ENCODE assay signal across 29 cellular contexts in the genomic region with DNA sequence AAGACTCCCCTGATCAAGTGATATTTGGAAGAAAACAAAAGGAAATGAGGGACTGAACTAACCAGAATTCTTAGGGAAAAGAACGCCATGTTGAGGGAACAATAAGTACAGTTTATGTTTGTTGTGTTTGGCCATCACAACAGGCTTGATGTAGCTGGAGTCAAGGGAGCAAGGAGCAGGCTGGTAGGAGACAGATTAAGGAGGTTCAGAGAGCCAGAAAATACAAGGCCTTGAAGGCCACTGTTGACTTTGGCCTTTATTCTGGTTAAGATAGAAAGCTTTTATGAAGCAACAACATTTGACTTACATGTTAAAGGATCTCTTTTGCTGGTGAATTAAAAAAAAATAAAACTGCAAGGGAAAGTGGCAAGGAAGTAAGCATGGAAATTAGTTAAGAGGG.
"Had no signal": no experiment of that assay in that cellular context is flagged by ENCODE, and none has a peak within 500 bp of the region (broad histone marks: within the 10 kb centered on the region; RNA-seq: fewer than 3 reads in every experiment).

No MANE protein-coding gene starts in this region.

- H3K4me1 Mint-ChIP-seq: activated CD4-positive, alpha-beta T cell treated with anti-CD3 and anti-CD28 coated beads, Interleukin-2, amount 10 ng/mL, durations not matched to agents 24 days and 14 days; activated naive CD8-positive, alpha-beta T cell treated with anti-CD3 and anti-CD28 coated beads for 36 hours; nephron progenitor cell had no signal

- H3K4me3 Mint-ChIP-seq: activated CD4-positive, alpha-beta memory T cell treated with anti-CD3 and anti-CD28 coated beads for 36 hours; activated CD4-positive, alpha-beta T cell treated with anti-CD3 and anti-CD28 coated beads, Interleukin-2, amount 10 ng/mL, durations not matched to agents 24 days and 14 days; activated naive CD4-positive, alpha-beta T cell treated with anti-CD3 and anti-CD28 coated beads for 36 hours; activated naive CD8-positive, alpha-beta T cell treated with anti-CD3 and anti-CD28 coated beads for 36 hours; activated T-helper 1 cell treated with anti-CD3 and anti-CD28 coated beads, Interleukin-12 subunit alpha, Interleukin-12 subunit beta, Interleukin-2, Interleukin-4 antibody, amounts not matched to agents 30 ng/mL and 10 ng/mL and 1 ng/mL, durations not matched to agents 14 hours and 24 hours and 36 hours; nephron progenitor cell; T-helper 1 cell treated with Interleukin-12 subunit alpha and Interleukin-12 subunit beta and Interleukin-4 antibody, amounts not matched to agents 30 μg/mL and 1 μg/mL, for 36 hours had no signal

- FAIRE-seq: astrocyte, TTC549 had no signal

- H3K27ac Mint-ChIP-seq: activated CD4-positive, alpha-beta memory T cell treated with anti-CD3 and anti-CD28 coated beads for 36 hours; activated CD4-positive, alpha-beta T cell treated with anti-CD3 and anti-CD28 coated beads, Interleukin-2, amount 10 ng/mL, durations not matched to agents 24 days and 14 days; activated naive CD4-positive, alpha-beta T cell treated with anti-CD3 and anti-CD28 coated beads for 36 hours; activated naive CD8-positive, alpha-beta T cell treated with anti-CD3 and anti-CD28 coated beads for 36 hours; activated T-helper 1 cell treated with anti-CD3 and anti-CD28 coated beads, Interleukin-12 subunit alpha, Interleukin-12 subunit beta, Interleukin-2, Interleukin-4 antibody, amounts not matched to agents 30 ng/mL and 10 ng/mL and 1 ng/mL, durations not matched to agents 14 hours and 24 hours and 36 hours; nephron progenitor cell; progenitor cell of endocrine pancreas; T-helper 1 cell treated with Interleukin-12 subunit alpha and Interleukin-12 subunit beta and Interleukin-4 antibody, amounts not matched to agents 30 μg/mL and 1 μg/mL, for 36 hours had no signal

- H3K27me3 Mint-ChIP-seq: activated CD4-positive, alpha-beta memory T cell treated with anti-CD3 and anti-CD28 coated beads for 36 hours; activated CD4-positive, alpha-beta T cell treated with anti-CD3 and anti-CD28 coated beads, Interleukin-2, amount 10 ng/mL, durations not matched to agents 24 days and 14 days; activated naive CD8-positive, alpha-beta T cell treated with anti-CD3 and anti-CD28 coated beads for 36 hours; progenitor cell of endocrine pancreas had no signal

- H3K4me1 ChIP-seq: adrenal gland, left lung, spleen, upper lobe of right lung had no signal

- H3K36me3 ChIP-seq: adrenal gland, brain microvascular endothelial cell, left lung, neutrophil, spleen, upper lobe of right lung had no signal

- H3K27ac ChIP-seq: adrenal gland, brain microvascular endothelial cell, left lung, neutrophil, spleen, upper lobe of right lung, VCaP had no signal

- DNase-seq: activated CD4-positive, alpha-beta memory T cell treated with anti-CD3 and anti-CD28 coated beads for 36 hours; activated CD4-positive, alpha-beta T cell treated with anti-CD3 and anti-CD28 coated beads, Interleukin-2, amount 10 ng/mL, durations not matched to agents 24 days and 14 days; activated CD4-positive, CD25-positive, alpha-beta regulatory T cell treated with anti-CD3 and anti-CD28 coated beads, Interleukin-2, amount 50 U/mL, for 72 hours; activated CD8-positive, alpha-beta memory T cell treated with anti-CD3 and anti-CD28 coated beads, Interleukin-2, amount 50 U/mL, for 4 hours; activated effector memory CD4-positive, alpha-beta T cell treated with anti-CD3 and anti-CD28 coated beads, Interleukin-2, amount 50 U/mL, for 16 hours; activated naive CD4-positive, alpha-beta T cell treated with anti-CD3 and anti-CD28 coated beads for 36 hours; activated naive CD8-positive, alpha-beta T cell treated with anti-CD3 and anti-CD28 coated beads for 36 hours; activated T-cell treated with anti-CD3 and anti-CD28 coated beads, Interleukin-2, amount 50 U/mL, for 1 hour; adrenal gland; brain microvascular endothelial cell; caudate nucleus; cortex of kidney; foreskin fibroblast; head of caudate nucleus; left lung; nephron progenitor cell; spleen; stimulated activated naive CD4-positive, alpha-beta T cell; SW 1271; T-helper 9 cell; upper lobe of right lung had no signal

- H3K4me3 ChIP-seq: adrenal gland, left lung, spleen, upper lobe of right lung had no signal

- H3K9me3 ChIP-seq: adrenal gland, left lung, neutrophil, upper lobe of right lung had no signal

- H3K9me3 Mint-ChIP-seq: activated CD4-positive, alpha-beta T cell treated with anti-CD3 and anti-CD28 coated beads, Interleukin-2, amount 10 ng/mL, durations not matched to agents 24 days and 14 days; activated naive CD8-positive, alpha-beta T cell treated with anti-CD3 and anti-CD28 coated beads for 36 hours; nephron progenitor cell had no signal

- ATAC-seq: esophagus mucosa, left lung, upper lobe of right lung had no signal

- H3K27me3 ChIP-seq: adrenal gland, brain microvascular endothelial cell, left lung, neutrophil, spleen, upper lobe of right lung had no signal

- H3K36me3 Mint-ChIP-seq: activated CD4-positive, alpha-beta memory T cell treated with anti-CD3 and anti-CD28 coated beads for 36 hours; activated naive CD8-positive, alpha-beta T cell treated with anti-CD3 and anti-CD28 coated beads for 36 hours had no signal
